In the genomic region with DNA sequence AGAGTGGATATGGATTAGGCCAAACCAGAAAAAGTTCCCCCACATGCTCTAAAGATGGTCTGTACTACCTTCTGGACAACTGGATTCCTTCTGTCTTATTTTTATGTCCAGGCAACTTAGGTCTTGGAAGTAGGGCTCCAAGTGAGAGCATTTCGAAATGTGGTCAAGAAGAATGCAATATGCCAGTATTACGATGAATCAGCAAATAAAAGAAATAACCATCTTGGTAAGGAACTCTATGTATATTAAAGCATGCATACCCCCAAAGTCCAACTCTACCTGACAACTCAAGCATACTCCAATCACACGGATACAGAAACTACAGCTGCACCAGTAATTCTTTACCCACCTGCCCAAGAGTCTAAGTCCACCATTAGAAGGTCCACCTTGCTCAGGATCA, we compare ENCODE assay signal across 1 cellular context.
TF ChIP-seq lines count a peak whose summit lies in the region.

No MANE protein-coding gene starts in this region.

TF ChIP-seq in K562, 482 proteins besides CTCF, POLR2A, EP300 and RAD21 (continued from another document):
- TF ChIP-seq, protein P1, sequence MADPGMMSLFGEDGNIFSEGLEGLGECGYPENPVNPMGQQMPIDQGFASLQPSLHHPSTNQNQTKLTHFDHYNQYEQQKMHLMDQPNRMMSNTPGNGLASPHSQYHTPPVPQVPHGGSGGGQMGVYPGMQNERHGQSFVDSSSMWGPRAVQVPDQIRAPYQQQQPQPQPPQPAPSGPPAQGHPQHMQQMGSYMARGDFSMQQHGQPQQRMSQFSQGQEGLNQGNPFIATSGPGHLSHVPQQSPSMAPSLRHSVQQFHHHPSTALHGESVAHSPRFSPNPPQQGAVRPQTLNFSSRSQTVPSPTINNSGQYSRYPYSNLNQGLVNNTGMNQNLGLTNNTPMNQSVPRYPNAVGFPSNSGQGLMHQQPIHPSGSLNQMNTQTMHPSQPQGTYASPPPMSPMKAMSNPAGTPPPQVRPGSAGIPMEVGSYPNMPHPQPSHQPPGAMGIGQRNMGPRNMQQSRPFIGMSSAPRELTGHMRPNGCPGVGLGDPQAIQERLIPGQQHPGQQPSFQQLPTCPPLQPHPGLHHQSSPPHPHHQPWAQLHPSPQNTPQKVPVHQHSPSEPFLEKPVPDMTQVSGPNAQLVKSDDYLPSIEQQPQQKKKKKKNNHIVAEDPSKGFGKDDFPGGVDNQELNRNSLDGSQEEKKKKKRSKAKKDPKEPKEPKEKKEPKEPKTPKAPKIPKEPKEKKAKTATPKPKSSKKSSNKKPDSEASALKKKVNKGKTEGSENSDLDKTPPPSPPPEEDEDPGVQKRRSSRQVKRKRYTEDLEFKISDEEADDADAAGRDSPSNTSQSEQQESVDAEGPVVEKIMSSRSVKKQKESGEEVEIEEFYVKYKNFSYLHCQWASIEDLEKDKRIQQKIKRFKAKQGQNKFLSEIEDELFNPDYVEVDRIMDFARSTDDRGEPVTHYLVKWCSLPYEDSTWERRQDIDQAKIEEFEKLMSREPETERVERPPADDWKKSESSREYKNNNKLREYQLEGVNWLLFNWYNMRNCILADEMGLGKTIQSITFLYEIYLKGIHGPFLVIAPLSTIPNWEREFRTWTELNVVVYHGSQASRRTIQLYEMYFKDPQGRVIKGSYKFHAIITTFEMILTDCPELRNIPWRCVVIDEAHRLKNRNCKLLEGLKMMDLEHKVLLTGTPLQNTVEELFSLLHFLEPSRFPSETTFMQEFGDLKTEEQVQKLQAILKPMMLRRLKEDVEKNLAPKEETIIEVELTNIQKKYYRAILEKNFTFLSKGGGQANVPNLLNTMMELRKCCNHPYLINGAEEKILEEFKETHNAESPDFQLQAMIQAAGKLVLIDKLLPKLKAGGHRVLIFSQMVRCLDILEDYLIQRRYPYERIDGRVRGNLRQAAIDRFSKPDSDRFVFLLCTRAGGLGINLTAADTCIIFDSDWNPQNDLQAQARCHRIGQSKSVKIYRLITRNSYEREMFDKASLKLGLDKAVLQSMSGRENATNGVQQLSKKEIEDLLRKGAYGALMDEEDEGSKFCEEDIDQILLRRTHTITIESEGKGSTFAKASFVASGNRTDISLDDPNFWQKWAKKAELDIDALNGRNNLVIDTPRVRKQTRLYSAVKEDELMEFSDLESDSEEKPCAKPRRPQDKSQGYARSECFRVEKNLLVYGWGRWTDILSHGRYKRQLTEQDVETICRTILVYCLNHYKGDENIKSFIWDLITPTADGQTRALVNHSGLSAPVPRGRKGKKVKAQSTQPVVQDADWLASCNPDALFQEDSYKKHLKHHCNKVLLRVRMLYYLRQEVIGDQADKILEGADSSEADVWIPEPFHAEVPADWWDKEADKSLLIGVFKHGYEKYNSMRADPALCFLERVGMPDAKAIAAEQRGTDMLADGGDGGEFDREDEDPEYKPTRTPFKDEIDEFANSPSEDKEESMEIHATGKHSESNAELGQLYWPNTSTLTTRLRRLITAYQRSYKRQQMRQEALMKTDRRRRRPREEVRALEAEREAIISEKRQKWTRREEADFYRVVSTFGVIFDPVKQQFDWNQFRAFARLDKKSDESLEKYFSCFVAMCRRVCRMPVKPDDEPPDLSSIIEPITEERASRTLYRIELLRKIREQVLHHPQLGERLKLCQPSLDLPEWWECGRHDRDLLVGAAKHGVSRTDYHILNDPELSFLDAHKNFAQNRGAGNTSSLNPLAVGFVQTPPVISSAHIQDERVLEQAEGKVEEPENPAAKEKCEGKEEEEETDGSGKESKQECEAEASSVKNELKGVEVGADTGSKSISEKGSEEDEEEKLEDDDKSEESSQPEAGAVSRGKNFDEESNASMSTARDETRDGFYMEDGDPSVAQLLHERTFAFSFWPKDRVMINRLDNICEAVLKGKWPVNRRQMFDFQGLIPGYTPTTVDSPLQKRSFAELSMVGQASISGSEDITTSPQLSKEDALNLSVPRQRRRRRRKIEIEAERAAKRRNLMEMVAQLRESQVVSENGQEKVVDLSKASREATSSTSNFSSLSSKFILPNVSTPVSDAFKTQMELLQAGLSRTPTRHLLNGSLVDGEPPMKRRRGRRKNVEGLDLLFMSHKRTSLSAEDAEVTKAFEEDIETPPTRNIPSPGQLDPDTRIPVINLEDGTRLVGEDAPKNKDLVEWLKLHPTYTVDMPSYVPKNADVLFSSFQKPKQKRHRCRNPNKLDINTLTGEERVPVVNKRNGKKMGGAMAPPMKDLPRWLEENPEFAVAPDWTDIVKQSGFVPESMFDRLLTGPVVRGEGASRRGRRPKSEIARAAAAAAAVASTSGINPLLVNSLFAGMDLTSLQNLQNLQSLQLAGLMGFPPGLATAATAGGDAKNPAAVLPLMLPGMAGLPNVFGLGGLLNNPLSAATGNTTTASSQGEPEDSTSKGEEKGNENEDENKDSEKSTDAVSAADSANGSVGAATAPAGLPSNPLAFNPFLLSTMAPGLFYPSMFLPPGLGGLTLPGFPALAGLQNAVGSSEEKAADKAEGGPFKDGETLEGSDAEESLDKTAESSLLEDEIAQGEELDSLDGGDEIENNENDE (IDR thresholded peaks at IDR 0.05; ENCODE audit: low read depth, low read length), result no peak
- TF ChIP-seq MAFG (tag; conservative IDR thresholded peaks at IDR 0.05), result peak; percentile 81
- TF ChIP-seq ZNF316 (IDR thresholded peaks at IDR 0.05), result peak; percentile 83
- TF ChIP-seq C11orf30 (IDR thresholded peaks at IDR 0.05; ENCODE audit: low read depth), result peak; percentile 74
- TF ChIP-seq MAFK (IDR thresholded peaks at IDR 0.05; ENCODE audit: low read length), result peak; percentile 49; the same call in 1 of the 2 replicates
